23 cellular contexts compared by ENCODE assay signal in genomic region chr15:66135664-66136063, GRCh38.
"Had no signal": no experiment of that assay in that cellular context is flagged by ENCODE, and none has a peak within 500 bp of the region (broad histone marks: within the 10 kb centered on the region; RNA-seq: fewer than 3 reads in every experiment).

No MANE protein-coding gene starts in this region.

- H3K36me3 ChIP-seq: left ventricle myocardium inferior, lower lobe of right lung, ovary, sigmoid colon, stomach, thyroid gland, vagina had no signal

- H3K9me3 ChIP-seq: left ventricle myocardium inferior, lower lobe of right lung, ovary, psoas muscle, sigmoid colon, stomach, thyroid gland, vagina had no signal

- H3K27ac ChIP-seq: left ventricle myocardium inferior, lower lobe of right lung, ovary, psoas muscle, sigmoid colon, stomach, thyroid gland, vagina had no signal

- DNase-seq: dorsolateral prefrontal cortex; effector CD4-positive, alpha-beta T cell; hypothalamus; immature natural killer cell; islet precursor cell; kidney glomerular epithelial cell; left colon; left ventricle myocardium inferior; lower lobe of right lung; naive thymus-derived CD8-positive, alpha-beta T cell; nephron progenitor cell; occipital lobe; ovary; psoas muscle; right cardiac atrium; sigmoid colon; stimulated activated CD4-positive, alpha-beta T cell treated with anti-CD3 and anti-CD28 coated beads, Interleukin-2, amount 100 ng/mL, for 24 hours; stimulated activated CD4-positive, alpha-beta T cell treated with anti-CD3 and anti-CD28 coated beads, Interleukin-4, amount 100 ng/mL, for 24 hours; stimulated activated naive CD4-positive, alpha-beta T cell treated with Interleukin-2 at 50 U/mL for 16 hours; stomach; thyroid gland; trophoblast cell had no signal

- H3K4me3 ChIP-seq: dorsolateral prefrontal cortex, left ventricle myocardium inferior, lower lobe of right lung, ovary, psoas muscle, sigmoid colon, stomach, thyroid gland, vagina had no signal

- H3K27me3 ChIP-seq: dorsolateral prefrontal cortex, ovary, stomach, thyroid gland, vagina had no signal

- H3K4me1 ChIP-seq: lower lobe of right lung, psoas muscle, sigmoid colon, vagina had no signal
